1 cellular context compared by ENCODE assay signal in the genomic region with DNA sequence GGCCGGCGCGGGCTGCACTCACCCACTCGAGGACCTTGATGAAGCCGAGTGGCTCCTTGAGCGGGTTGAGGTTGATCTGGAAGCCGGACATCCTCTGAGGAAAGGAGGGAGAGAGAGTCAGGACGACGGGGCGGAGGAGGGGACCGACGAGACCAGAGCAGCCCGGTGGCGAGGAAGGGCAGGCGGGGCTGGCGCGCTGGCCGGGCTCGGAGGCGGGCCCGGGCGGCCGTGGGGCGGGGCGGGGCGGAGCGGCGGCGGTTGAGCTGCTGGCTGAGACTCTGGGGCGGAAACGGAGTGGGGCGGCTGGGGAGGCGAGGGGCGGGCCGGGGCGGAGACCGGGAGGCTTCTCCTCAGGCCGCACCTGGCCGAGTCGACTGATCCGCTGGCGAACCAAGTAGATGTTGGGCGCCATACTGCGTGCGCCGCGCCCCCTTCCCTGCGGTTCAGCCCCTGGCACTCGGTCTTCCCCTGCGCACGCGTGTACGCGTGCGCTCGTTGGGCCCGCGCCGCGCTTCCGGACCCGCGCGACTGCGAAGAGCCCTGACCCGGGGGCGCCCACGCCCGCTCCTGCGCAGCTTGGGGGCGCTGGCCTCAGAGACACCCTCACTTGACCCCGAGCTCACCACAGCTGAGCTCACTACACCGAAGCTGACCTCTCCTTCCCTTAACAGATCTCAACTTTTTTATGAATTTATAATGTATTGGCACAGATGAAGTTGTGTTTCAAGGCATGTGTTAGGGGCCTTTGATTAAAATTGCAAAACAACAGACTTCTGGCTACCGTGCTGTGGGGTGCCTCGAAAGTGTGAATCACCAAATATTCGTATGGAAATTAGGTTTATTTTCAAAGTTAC.
TF ChIP-seq lines count a peak whose summit lies in the region.

TSS of gene SYPL1 (minus strand) at position 195 of the 854 bp plus-strand sequence. CDS start at position 91, 104 bp downstream.

TF ChIP-seq in HEK293, 187 proteins besides CTCF, POLR2A, EP300 and RAD21 (continued from another document):
- TF ChIP-seq, protein P1, sequence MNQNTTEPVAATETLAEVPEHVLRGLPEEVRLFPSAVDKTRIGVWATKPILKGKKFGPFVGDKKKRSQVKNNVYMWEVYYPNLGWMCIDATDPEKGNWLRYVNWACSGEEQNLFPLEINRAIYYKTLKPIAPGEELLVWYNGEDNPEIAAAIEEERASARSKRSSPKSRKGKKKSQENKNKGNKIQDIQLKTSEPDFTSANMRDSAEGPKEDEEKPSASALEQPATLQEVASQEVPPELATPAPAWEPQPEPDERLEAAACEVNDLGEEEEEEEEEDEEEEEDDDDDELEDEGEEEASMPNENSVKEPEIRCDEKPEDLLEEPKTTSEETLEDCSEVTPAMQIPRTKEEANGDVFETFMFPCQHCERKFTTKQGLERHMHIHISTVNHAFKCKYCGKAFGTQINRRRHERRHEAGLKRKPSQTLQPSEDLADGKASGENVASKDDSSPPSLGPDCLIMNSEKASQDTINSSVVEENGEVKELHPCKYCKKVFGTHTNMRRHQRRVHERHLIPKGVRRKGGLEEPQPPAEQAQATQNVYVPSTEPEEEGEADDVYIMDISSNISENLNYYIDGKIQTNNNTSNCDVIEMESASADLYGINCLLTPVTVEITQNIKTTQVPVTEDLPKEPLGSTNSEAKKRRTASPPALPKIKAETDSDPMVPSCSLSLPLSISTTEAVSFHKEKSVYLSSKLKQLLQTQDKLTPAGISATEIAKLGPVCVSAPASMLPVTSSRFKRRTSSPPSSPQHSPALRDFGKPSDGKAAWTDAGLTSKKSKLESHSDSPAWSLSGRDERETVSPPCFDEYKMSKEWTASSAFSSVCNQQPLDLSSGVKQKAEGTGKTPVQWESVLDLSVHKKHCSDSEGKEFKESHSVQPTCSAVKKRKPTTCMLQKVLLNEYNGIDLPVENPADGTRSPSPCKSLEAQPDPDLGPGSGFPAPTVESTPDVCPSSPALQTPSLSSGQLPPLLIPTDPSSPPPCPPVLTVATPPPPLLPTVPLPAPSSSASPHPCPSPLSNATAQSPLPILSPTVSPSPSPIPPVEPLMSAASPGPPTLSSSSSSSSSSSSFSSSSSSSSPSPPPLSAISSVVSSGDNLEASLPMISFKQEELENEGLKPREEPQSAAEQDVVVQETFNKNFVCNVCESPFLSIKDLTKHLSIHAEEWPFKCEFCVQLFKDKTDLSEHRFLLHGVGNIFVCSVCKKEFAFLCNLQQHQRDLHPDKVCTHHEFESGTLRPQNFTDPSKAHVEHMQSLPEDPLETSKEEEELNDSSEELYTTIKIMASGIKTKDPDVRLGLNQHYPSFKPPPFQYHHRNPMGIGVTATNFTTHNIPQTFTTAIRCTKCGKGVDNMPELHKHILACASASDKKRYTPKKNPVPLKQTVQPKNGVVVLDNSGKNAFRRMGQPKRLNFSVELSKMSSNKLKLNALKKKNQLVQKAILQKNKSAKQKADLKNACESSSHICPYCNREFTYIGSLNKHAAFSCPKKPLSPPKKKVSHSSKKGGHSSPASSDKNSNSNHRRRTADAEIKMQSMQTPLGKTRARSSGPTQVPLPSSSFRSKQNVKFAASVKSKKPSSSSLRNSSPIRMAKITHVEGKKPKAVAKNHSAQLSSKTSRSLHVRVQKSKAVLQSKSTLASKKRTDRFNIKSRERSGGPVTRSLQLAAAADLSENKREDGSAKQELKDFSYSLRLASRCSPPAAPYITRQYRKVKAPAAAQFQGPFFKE (tag by site-specific recombination; IDR thresholded peaks at IDR 0.05; ENCODE audit: borderline replicate concordance) = no peak
- TF ChIP-seq ZFHX2 (tag by site-specific recombination; conservative IDR thresholded peaks at IDR 0.05) (peak; percentile 76), ZFP3 (tag by site-specific recombination; IDR thresholded peaks at IDR 0.05; ENCODE audit: low read depth) (no peak), ZNF629 (tag by site-specific recombination; IDR thresholded peaks at IDR 0.05) (no peak), PRDM10 (tag by site-specific recombination; IDR thresholded peaks at IDR 0.05) (peak; percentile 69), ZNF394 (tag by site-specific recombination; IDR thresholded peaks at IDR 0.05; ENCODE audit: borderline replicate concordance) (no peak), HOXC10 (CRISPR knock-in tag; IDR thresholded peaks at IDR 0.05) (no peak), ZNF2 (tag by site-specific recombination; IDR thresholded peaks at IDR 0.05) (0 out of 2 replicates have a peak, but pooled peaks have one; percentile 29), GLI2 (tag by site-specific recombination; IDR thresholded peaks at IDR 0.05; ENCODE audit: borderline replicate concordance, low read depth) (no peak), ZNF600 (tag by site-specific recombination; IDR thresholded peaks at IDR 0.05) (peak; percentile 60; the same call in 1 of the 2 replicates), ZNF521 (tag by site-specific recombination; IDR thresholded peaks at IDR 0.05) (no peak), KLF8 (tag by site-specific recombination; IDR thresholded peaks at IDR 0.05) (peak; percentile 85)
- TF ChIP-seq, protein P2, sequence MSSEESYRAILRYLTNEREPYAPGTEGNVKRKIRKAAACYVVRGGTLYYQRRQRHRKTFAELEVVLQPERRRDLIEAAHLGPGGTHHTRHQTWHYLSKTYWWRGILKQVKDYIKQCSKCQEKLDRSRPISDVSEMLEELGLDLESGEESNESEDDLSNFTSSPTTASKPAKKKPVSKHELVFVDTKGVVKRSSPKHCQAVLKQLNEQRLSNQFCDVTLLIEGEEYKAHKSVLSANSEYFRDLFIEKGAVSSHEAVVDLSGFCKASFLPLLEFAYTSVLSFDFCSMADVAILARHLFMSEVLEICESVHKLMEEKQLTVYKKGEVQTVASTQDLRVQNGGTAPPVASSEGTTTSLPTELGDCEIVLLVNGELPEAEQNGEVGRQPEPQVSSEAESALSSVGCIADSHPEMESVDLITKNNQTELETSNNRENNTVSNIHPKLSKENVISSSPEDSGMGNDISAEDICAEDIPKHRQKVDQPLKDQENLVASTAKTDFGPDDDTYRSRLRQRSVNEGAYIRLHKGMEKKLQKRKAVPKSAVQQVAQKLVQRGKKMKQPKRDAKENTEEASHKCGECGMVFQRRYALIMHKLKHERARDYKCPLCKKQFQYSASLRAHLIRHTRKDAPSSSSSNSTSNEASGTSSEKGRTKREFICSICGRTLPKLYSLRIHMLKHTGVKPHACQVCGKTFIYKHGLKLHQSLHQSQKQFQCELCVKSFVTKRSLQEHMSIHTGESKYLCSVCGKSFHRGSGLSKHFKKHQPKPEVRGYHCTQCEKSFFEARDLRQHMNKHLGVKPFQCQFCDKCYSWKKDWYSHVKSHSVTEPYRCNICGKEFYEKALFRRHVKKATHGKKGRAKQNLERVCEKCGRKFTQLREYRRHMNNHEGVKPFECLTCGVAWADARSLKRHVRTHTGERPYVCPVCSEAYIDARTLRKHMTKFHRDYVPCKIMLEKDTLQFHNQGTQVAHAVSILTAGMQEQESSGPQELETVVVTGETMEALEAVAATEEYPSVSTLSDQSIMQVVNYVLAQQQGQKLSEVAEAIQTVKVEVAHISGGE (tag by site-specific recombination; conservative IDR thresholded peaks at IDR 0.05; ENCODE audit: low read depth) = peak; percentile 30; the same call in 1 of the 2 replicates
